In the genomic region with DNA sequence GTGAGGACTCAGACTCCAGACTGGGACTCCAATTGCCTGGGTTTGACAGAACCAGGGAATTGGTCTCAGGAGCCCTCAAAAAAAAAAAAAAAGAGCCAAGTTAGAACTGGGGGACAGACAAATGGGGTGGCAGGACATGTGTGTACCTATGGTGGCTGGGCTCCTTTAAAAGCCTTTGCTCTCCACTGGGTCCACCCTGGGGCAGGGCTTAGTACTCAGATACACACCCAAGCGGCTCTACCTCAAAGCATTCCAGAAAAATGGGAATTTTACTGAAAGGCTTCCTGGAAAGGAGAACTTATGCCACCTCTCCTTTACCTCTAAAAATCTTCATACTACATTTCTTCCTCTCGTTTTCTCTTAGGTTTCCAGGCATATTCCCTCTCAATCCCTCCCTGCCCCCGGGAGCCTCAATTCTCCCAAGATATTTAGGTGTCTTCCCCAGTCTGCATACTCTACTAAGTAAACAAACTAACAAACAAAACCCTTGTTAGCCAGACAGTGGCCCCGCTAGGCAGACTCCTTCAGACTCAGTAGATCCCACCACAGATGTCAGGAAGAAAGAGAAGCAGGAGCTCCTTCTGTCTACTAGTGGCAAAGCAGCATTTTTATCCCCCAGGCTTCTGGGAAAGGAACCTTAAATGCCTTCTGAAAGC, we compare ENCODE assay signal across 1 cellular context.
TF ChIP-seq lines count a peak whose summit lies in the region.

No MANE protein-coding gene starts in this region.

TF ChIP-seq in WTC11, 78 proteins besides CTCF, POLR2A, EP300 and RAD21 (continued from another document):
- TF ChIP-seq, protein P1, sequence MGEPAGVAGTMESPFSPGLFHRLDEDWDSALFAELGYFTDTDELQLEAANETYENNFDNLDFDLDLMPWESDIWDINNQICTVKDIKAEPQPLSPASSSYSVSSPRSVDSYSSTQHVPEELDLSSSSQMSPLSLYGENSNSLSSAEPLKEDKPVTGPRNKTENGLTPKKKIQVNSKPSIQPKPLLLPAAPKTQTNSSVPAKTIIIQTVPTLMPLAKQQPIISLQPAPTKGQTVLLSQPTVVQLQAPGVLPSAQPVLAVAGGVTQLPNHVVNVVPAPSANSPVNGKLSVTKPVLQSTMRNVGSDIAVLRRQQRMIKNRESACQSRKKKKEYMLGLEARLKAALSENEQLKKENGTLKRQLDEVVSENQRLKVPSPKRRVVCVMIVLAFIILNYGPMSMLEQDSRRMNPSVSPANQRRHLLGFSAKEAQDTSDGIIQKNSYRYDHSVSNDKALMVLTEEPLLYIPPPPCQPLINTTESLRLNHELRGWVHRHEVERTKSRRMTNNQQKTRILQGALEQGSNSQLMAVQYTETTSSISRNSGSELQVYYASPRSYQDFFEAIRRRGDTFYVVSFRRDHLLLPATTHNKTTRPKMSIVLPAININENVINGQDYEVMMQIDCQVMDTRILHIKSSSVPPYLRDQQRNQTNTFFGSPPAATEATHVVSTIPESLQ (CRISPR knock-in tag; IDR thresholded peaks at IDR 0.05): no peak
- no peak for TF ChIP-seq NR3C1 (CRISPR knock-in tag; conservative IDR thresholded peaks at IDR 0.05; ENCODE audit: low read depth)
- no peak for TF ChIP-seq TP53 (CRISPR knock-in tag; IDR thresholded peaks at IDR 0.05)
